10 cellular contexts compared by ENCODE assay signal in genomic region chr7:63925262-63925625, GRCh38.
DNase-seq lines count a peak whose midpoint lies in the region; ATAC-seq and TF ChIP-seq lines count a peak whose summit lies in the region.
"Had no signal": no experiment of that assay in that cellular context is flagged by ENCODE, and none has a peak within 500 bp of the region (broad histone marks: within the 10 kb centered on the region; RNA-seq: fewer than 3 reads in every experiment).

No MANE protein-coding gene starts in this region.

- TF ChIP-seq POLR2A in heart left ventricle (IDR thresholded peaks at IDR 0.05) (no peak), thyroid gland (IDR thresholded peaks at IDR 0.05) (no peak)

- TF ChIP-seq CTCF in heart left ventricle (IDR thresholded peaks at IDR 0.05) (no peak), left lung (IDR thresholded peaks at IDR 0.05) (no peak), thyroid gland (IDR thresholded peaks at IDR 0.05) (no peak), mesothelial cell of epicardium (IDR thresholded peaks at IDR 0.05; ENCODE audit: unreplicated experiment) (no peak), chondrocyte (IDR thresholded peaks at IDR 0.05) (no peak)
- TF ChIP-seq CTCF in activated CD8-positive, alpha-beta T cell treated with anti-CD3 and anti-CD28 coated beads for 36 hours (IDR thresholded peaks at IDR 0.05) = no peak

- H3K4me1 Mint-ChIP-seq in activated CD8-positive, alpha-beta T cell treated with anti-CD3 and anti-CD28 coated beads for 36 hours (ENCODE audit: low read depth) = no peaks in the 10 kb centered on the region
- H3K4me1 Mint-ChIP-seq in mesothelial cell of epicardium (no peaks in the 10 kb centered on the region), chondrocyte (ENCODE audit: low read depth) (no peaks in the 10 kb centered on the region)

- intact Hi-C loops in heart left ventricle (cut with DNase I) = loop anchor here in 5 of 10 donors (1.0 to 10.0 kb wide), 5 partner anchors 24 to 390 kb away; partner anchors contain the start of genes ZNF727 (in 2 of the 5) and ZNF736 (in 1 of the 5)
- intact Hi-C loops in left ventricle myocardium superior (cut with micrococcal nuclease) = no loop called here
- intact Hi-C loops in activated CD8-positive, alpha-beta T cell treated with anti-CD3 and anti-CD28 coated beads for 36 hours (cut with micrococcal nuclease) = no loop called here
- intact Hi-C loops in left lung (cut with DNase I) = no loop called here
- intact Hi-C loops in thyroid gland (cut with DNase I) = no loop called here

- H3K36me3 Mint-ChIP-seq in activated CD8-positive, alpha-beta T cell treated with anti-CD3 and anti-CD28 coated beads for 36 hours (ENCODE audit: low read depth) = peaks cover 4% of the 10 kb centered on the region
- H3K36me3 Mint-ChIP-seq in mesothelial cell of epicardium (peaks cover 5% of the 10 kb centered on the region), chondrocyte (ENCODE audit: low read depth) (no peaks in the 10 kb centered on the region)

- H3K27me3 ChIP-seq in heart left ventricle (no peaks in the 10 kb centered on the region), left lung (no peaks in the 10 kb centered on the region), thyroid gland (no peaks in the 10 kb centered on the region)

- peak overlapping the region; percentile 82 for H3K4me3 Mint-ChIP-seq in activated CD8-positive, alpha-beta T cell treated with anti-CD3 and anti-CD28 coated beads for 36 hours
- no peak overlapping the region for H3K4me3 Mint-ChIP-seq in mesothelial cell of epicardium
- no peak overlapping the region for H3K4me3 Mint-ChIP-seq in chondrocyte (ENCODE audit: unreplicated experiment)

- CTCF ChIA-PET in activated CD8-positive, alpha-beta T cell treated with anti-CD3 and anti-CD28 coated beads for 36 hours (lab: Charles Lee) = no interaction called here

- peaks cover 13% of the 10 kb centered on the region for H3K9me3 Mint-ChIP-seq in activated CD8-positive, alpha-beta T cell treated with anti-CD3 and anti-CD28 coated beads for 36 hours
- peaks cover 63% of the 10 kb centered on the region for H3K9me3 Mint-ChIP-seq in mesothelial cell of epicardium
- H3K9me3 Mint-ChIP-seq in chondrocyte (ENCODE audit: low read depth) = peaks cover 67% of the 10 kb centered on the region

- peak overlapping the region; percentile 92 for H3K27ac Mint-ChIP-seq in activated CD8-positive, alpha-beta T cell treated with anti-CD3 and anti-CD28 coated beads for 36 hours
- H3K27ac Mint-ChIP-seq in mesothelial cell of epicardium (no peak overlapping the region), chondrocyte (ENCODE audit: unreplicated experiment) (no peak overlapping the region)

- H3K36me3 ChIP-seq in heart left ventricle (no peaks in the 10 kb centered on the region), left lung (no peaks in the 10 kb centered on the region), thyroid gland (no peaks in the 10 kb centered on the region)

- POLR2A ChIA-PET in activated CD8-positive, alpha-beta T cell treated with anti-CD3 and anti-CD28 coated beads for 36 hours (lab: Charles Lee) = interaction anchor here (0.9 kb wide), 1 partner anchor 24 kb away, joined by 3 read pairs; no protein-coding TSS in a partner anchor

- peaks cover 0 to 14% (median 4%) of the 10 kb centered on the region in 12 donors for H3K4me1 ChIP-seq in heart left ventricle
- no peaks in the 10 kb centered on the region for H3K4me1 ChIP-seq in left lung
- H3K4me1 ChIP-seq in thyroid gland = peaks cover 0 to 6% of the 10 kb centered on the region in 2 donors

- ATAC-seq in heart left ventricle = no peak
- no peak for ATAC-seq in left ventricle myocardium superior
- no peak for ATAC-seq in activated CD8-positive, alpha-beta T cell treated with anti-CD3 and anti-CD28 coated beads for 36 hours
- no peak for ATAC-seq in left lung
- ATAC-seq in GM19324 (IDR thresholded peaks at IDR 0.05; ENCODE audit: low FRiP score, unreplicated experiment) = no peak

- no peaks in the 10 kb centered on the region for H3K27me3 Mint-ChIP-seq in activated CD8-positive, alpha-beta T cell treated with anti-CD3 and anti-CD28 coated beads for 36 hours
- H3K27me3 Mint-ChIP-seq in mesothelial cell of epicardium (ENCODE audit: low read depth) (no peaks in the 10 kb centered on the region), chondrocyte (ENCODE audit: low read depth) (no peaks in the 10 kb centered on the region)

- H3K9me3 ChIP-seq in heart left ventricle (peaks cover 0 to 35% (median 0%) of the 10 kb centered on the region in 12 donors), left lung (peaks cover 0 to 35% of the 10 kb centered on the region in 2 donors), thyroid gland (no peaks in the 10 kb centered on the region)

- 4 to 34% (median 18%) methylated on average over 12 of the region's 12 CpGs for WGBS in heart left ventricle, 4 donors
- 8 to 28% methylated on average over 11 to 12 of the region's 12 CpGs for WGBS in thyroid gland, 2 donors

- DNase-seq in heart left ventricle (peak in 1 of 5 donors; percentile 23), left ventricle myocardium superior (no peak), left lung (no peak), thyroid gland (peak; percentile 20 to 39), mesothelial cell of epicardium (ENCODE audit: low spot score in 2 of 2, unreplicated experiment in 2 of 2) (no peak), chondrocyte (ENCODE audit: low spot score) (no peak)
- DNase-seq in activated CD8-positive, alpha-beta T cell treated with anti-CD3 and anti-CD28 coated beads for 36 hours = peak; percentile 3
- DNase-seq: COR-L47, NCI-H1436 treated with DMSO at 0.1 percent for 48 hours had no signal

- H3K4me3 ChIP-seq in heart left ventricle (peak overlapping the region; percentile 41 to 86 (median 70)), left lung (peak overlapping the region; percentile 65 to 71), thyroid gland (replicated peaks in 1 of 3) (peak overlapping the region; percentile 24 to 60 (median 31))

- peak overlapping the region in 9 of 12 donors; percentile 6 to 97 (median 87) for H3K27ac ChIP-seq in heart left ventricle
- peak overlapping the region; percentile 90 to 93 for H3K27ac ChIP-seq in left lung
- H3K27ac ChIP-seq in thyroid gland = peak overlapping the region; percentile 57 to 98 (median 65)

Comparison
In these comparisons a context has a peak if more than half of its experiments do, and no peak if none do; other contexts are left out.
1. DNase-seq: peak in activated CD8-positive, alpha-beta T cell treated with anti-CD3 and anti-CD28 coated beads for 36 hours (single experiment) and thyroid gland (2 of 2); none in left ventricle myocardium superior (single experiment), left lung (0 of 2), mesothelial cell of epicardium (0 of 2) and chondrocyte (single experiment).
2. Peak in every context shown above with its lines, with median percentiles within 50 percentile points of each other: H3K27ac ChIP-seq and H3K4me3 ChIP-seq.